ENCODE assay signal across 22 cellular contexts in genomic region chr10:12162927-12163326, GRCh38.
"Had no signal": no experiment of that assay in that cellular context is flagged by ENCODE, and none has a peak within 500 bp of the region (broad histone marks: within the 10 kb centered on the region; RNA-seq: fewer than 3 reads in every experiment).

No MANE protein-coding gene starts in this region.

- H3K27me3 Mint-ChIP-seq: natural killer cell treated with Interleukin-12 subunit alpha and Interleukin-12 subunit beta and Interleukin-15 and Interleukin-18, amount 100 ng/mL, for 72 hours; stimulated activated naive B cell treated with anti-CD40 and anti-IgM and Interleukin-4, amounts not matched to agents 10 μg/mL and 1 μg/mL and 100 μg/mL, for 72 hours; type B pancreatic cell had no signal

- H3K27ac ChIP-seq: heart left ventricle, psoas muscle, spleen had no signal

- H3K9me3 Mint-ChIP-seq: natural killer cell treated with Interleukin-12 subunit alpha and Interleukin-12 subunit beta and Interleukin-15 and Interleukin-18, amount 100 ng/mL, for 72 hours; stimulated activated naive B cell treated with anti-CD40 and anti-IgM and Interleukin-4, amounts not matched to agents 10 μg/mL and 1 μg/mL and 100 μg/mL, for 72 hours; type B pancreatic cell had no signal

- ATAC-seq: esophagus mucosa; heart left ventricle; left colon; left ventricle myocardium superior; natural killer cell treated with Interleukin-12 subunit alpha and Interleukin-12 subunit beta and Interleukin-15 and Interleukin-18, amount 100 ng/mL, for 72 hours; psoas muscle; sciatic nerve; stimulated activated naive B cell treated with anti-CD40 and anti-IgM and Interleukin-4, amounts not matched to agents 10 μg/mL and 1 μg/mL and 100 μg/mL, for 72 hours had no signal

- DNase-seq: cortex of kidney; dorsolateral prefrontal cortex; effector CD8-positive, alpha-beta T cell; heart left ventricle; hippocampal formation; left colon; left ventricle myocardium superior; mesenchymal stem cell; midbrain; occipital lobe; psoas muscle; retina; spleen; stimulated activated CD4-positive, alpha-beta T cell treated with anti-CD3 and anti-CD28 coated beads, Interleukin-15, amount 100 ng/mL, for 24 hours; stimulated activated CD4-positive, alpha-beta T cell treated with anti-CD3 and anti-CD28 coated beads, Interleukin-1b, Interleukin-23, amount 100 ng/mL, for 48 hours; stimulated activated CD4-positive, alpha-beta T cell treated with anti-CD3 and anti-CD28 coated beads, Interleukin-4, amount 100 ng/mL, for 24 hours; stimulated activated naive B cell treated with anti-CD40 and anti-IgM and Interleukin-4, amounts not matched to agents 10 μg/mL and 1 μg/mL and 100 μg/mL, for 72 hours had no signal

- H3K9me3 ChIP-seq: heart left ventricle, psoas muscle, spleen had no signal

- H3K27ac Mint-ChIP-seq: natural killer cell treated with Interleukin-12 subunit alpha and Interleukin-12 subunit beta and Interleukin-15 and Interleukin-18, amount 100 ng/mL, for 72 hours; stimulated activated naive B cell treated with anti-CD40 and anti-IgM and Interleukin-4, amounts not matched to agents 10 μg/mL and 1 μg/mL and 100 μg/mL, for 72 hours; type B pancreatic cell had no signal

- H3K4me3 ChIP-seq: dorsolateral prefrontal cortex, heart left ventricle, lung, psoas muscle, spleen had no signal

- H3K4me1 ChIP-seq: psoas muscle had no signal

- H3K4me3 Mint-ChIP-seq: natural killer cell treated with Interleukin-12 subunit alpha and Interleukin-12 subunit beta and Interleukin-15 and Interleukin-18, amount 100 ng/mL, for 72 hours; stimulated activated naive B cell treated with anti-CD40 and anti-IgM and Interleukin-4, amounts not matched to agents 10 μg/mL and 1 μg/mL and 100 μg/mL, for 72 hours; type B pancreatic cell had no signal

- H3K27me3 ChIP-seq: dorsolateral prefrontal cortex, heart left ventricle, spleen had no signal
